ENCODE assay signal across 20 cellular contexts in genomic region chr4:186813377-186814068, GRCh38.
DNase-seq lines count a peak whose midpoint lies in the region; ATAC-seq and TF ChIP-seq lines count a peak whose summit lies in the region.
"Had no signal": no experiment of that assay in that cellular context is flagged by ENCODE, and none has a peak within 500 bp of the region (broad histone marks: within the 10 kb centered on the region; RNA-seq: fewer than 3 reads in every experiment).

No MANE protein-coding gene starts in this region.

- no peaks in the 10 kb centered on the region for H3K9me2 ChIP-seq in Loucy (replicated peaks; ENCODE audit: low read depth, low read length)

- H3K79me2 ChIP-seq in Loucy (ENCODE audit: insufficient read depth, low read length) = no peaks in the 10 kb centered on the region

- H2AFZ ChIP-seq in Loucy (ENCODE audit: low read length) = no peak overlapping the region

- H3K27me3 ChIP-seq in Loucy (ENCODE audit: insufficient read depth, low read length, poor library complexity, severe bottlenecking) (no peaks in the 10 kb centered on the region), kidney epithelial cell (ENCODE audit: control insufficient read depth, insufficient read depth, low read length) (no peaks in the 10 kb centered on the region), aorta (ENCODE audit: control insufficient read depth in 1 of 2, insufficient read depth in 2 of 2, low read length in 1 of 2) (no peaks in the 10 kb centered on the region), dorsolateral prefrontal cortex (peaks cover 0 to 8% (median 0%) of the 10 kb centered on the region in 45 donors)

- H3K36me3 ChIP-seq in Loucy (ENCODE audit: insufficient read depth, low read length) (no peaks in the 10 kb centered on the region), kidney epithelial cell (ENCODE audit: control insufficient read depth, insufficient read depth, low read length) (no peaks in the 10 kb centered on the region), mucosa of descending colon (ENCODE audit: low read depth) (no peaks in the 10 kb centered on the region), aorta (ENCODE audit: control insufficient read depth in 1 of 2, insufficient read depth in 2 of 2, low read length in 1 of 2) (no peaks in the 10 kb centered on the region)

- H3K4me2 ChIP-seq in Loucy (ENCODE audit: low read depth, low read length, poor library complexity, severe bottlenecking) = peak overlapping the region; percentile 32

- intact Hi-C loops in mucosa of descending colon (cut with DNase I, micrococcal nuclease) = no loop called here
- intact Hi-C loops in aorta (cut with DNase I) = no loop called here
- intact Hi-C loops in dorsolateral prefrontal cortex (cut with DNase I) = no loop called here

- ATAC-seq in GM18907 (IDR thresholded peaks at IDR 0.05; ENCODE audit: unreplicated experiment) (peak; percentile 55), mucosa of descending colon (peak; percentile 89), aorta (ENCODE audit: low FRiP score) (no peak), GM18498 (IDR thresholded peaks at IDR 0.05; ENCODE audit: unreplicated experiment) (no peak)

- no peaks in the 10 kb centered on the region for H4K20me1 ChIP-seq in Loucy (ENCODE audit: insufficient read depth, low read length, poor library complexity, severe bottlenecking)

- DNase-seq in kidney epithelial cell (ENCODE audit: low read depth) (peak; percentile 41), mucosa of descending colon (no peak), aorta (no peak), SKM-1 treated with dmso at 0.1 percent for 144 hours (lab: John Stamatoyannopoulos, UW; ENCODE audit: unreplicated experiment) (no peak), dorsolateral prefrontal cortex (no peak)
- DNase-seq: C1 segment of cervical spinal cord; CD8-positive, alpha-beta memory T cell; DMS79; Kasumi-1; NCI-H1105; NCI-H2081; NCI-H2171 treated with DMSO at 0.1 percent for 48 hours; NCI-H446; NCI-H748 treated with DMSO at 0.1 percent for 48 hours; SHP77 had no signal

- H3K4me3 ChIP-seq in Loucy (ENCODE audit: low read length, poor library complexity, severe bottlenecking) = peak overlapping the region; percentile 12
- H3K4me3 ChIP-seq in kidney epithelial cell (ENCODE audit: low read depth, low read length) = no peak overlapping the region
- H3K4me3 ChIP-seq in mucosa of descending colon = no peak overlapping the region
- H3K4me3 ChIP-seq in aorta (ENCODE audit: low read length in 2 of 2) = no peak overlapping the region
- no peak overlapping the region for H3K4me3 ChIP-seq in dorsolateral prefrontal cortex
- H3K4me3 ChIP-seq: SK-N-MC had no signal

- TF ChIP-seq CTCF in Loucy (conservative IDR thresholded peaks at IDR 0.05; ENCODE audit: low read length) (no peak), kidney epithelial cell (IDR thresholded peaks at IDR 0.05; ENCODE audit: insufficient read depth, low read length, poor library complexity, severe bottlenecking) (no peak), mucosa of descending colon (IDR thresholded peaks at IDR 0.05) (no peak), dorsolateral prefrontal cortex (IDR thresholded peaks at IDR 0.05 in 54 of 56, conservative IDR thresholded peaks at IDR 0.05 in 2 of 56; ENCODE audit: low read depth in 1 of 56, partially characterized antibody in 56 of 56) (no peak)

- H3K27ac ChIP-seq in aorta (ENCODE audit: low read depth in 1 of 2, low read length in 2 of 2) (no peak overlapping the region), dorsolateral prefrontal cortex (no peak overlapping the region)
- H3K27ac ChIP-seq: HL-60, SK-N-MC had no signal

- H3F3A ChIP-seq in Loucy (ENCODE audit: low read depth) = no peaks in the 10 kb centered on the region; the same call in 1 of the 2 replicates

- no peak overlapping the region for H3K9ac ChIP-seq in Loucy (ENCODE audit: low read depth, low read length, poor library complexity, severe bottlenecking)

- H3K9me3 ChIP-seq in Loucy (ENCODE audit: insufficient read depth, low read depth, low read length) (no peaks in the 10 kb centered on the region; the same call in 1 of the 2 replicates), mucosa of descending colon (no peaks in the 10 kb centered on the region), aorta (ENCODE audit: control insufficient read depth, low read length) (no peaks in the 10 kb centered on the region)

- 93 to 94% methylated on average over 3 of the region's 3 CpGs for WGBS in aorta, 2 donors

- H3K4me1 ChIP-seq in Loucy (ENCODE audit: insufficient read depth, low read length, poor library complexity, severe bottlenecking) = peaks cover 8% of the 10 kb centered on the region
- no peaks in the 10 kb centered on the region for H3K4me1 ChIP-seq in mucosa of descending colon (ENCODE audit: low read depth)
- no peaks in the 10 kb centered on the region for H3K4me1 ChIP-seq in aorta (ENCODE audit: control insufficient read depth in 1 of 2, insufficient read depth in 2 of 2, low read length in 2 of 2)

Comparison
In these comparisons a context has a peak if more than half of its experiments do, and no peak if none do; other contexts are left out.
1. ATAC-seq: peak in GM18907 (single experiment) and mucosa of descending colon (single experiment); none in aorta (single experiment) and GM18498 (single experiment).